10 cellular contexts compared by ENCODE assay signal in the genomic region with DNA sequence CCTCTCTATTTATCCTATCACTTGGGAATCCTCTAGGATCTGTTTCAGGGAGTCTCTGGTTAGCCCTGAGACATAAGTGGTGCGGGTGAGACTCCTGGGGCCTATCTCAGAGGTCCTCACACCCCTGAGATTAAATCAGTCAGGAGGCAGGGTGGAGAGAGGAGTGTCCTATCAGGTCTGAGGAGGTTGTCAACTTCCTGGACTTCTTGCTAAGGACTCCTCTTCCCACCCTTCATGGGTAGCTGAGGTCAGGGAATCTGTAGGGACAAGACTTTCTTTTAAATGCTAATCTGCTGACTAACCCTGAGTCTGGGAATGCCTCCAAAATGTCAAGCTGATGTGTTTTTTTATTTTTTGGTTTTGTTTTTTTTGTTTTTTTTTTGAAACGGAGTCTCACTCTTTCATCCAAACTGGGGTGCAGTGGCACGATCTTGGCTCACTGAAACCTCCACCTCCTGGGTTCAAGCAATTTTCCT. TPM values are rescaled to one million over a fixed set of nuclear protein-coding genes. Genes with fewer than 3 reads are reported as not detected.
DNase-seq lines count a peak whose midpoint lies in the region; ATAC-seq, FAIRE-seq and TF ChIP-seq lines count a peak whose summit lies in the region.
"Had no signal": no experiment of that assay in that cellular context is flagged by ENCODE, and none has a peak within 500 bp of the region (broad histone marks: within the 10 kb centered on the region; RNA-seq: fewer than 3 reads in every experiment).

No MANE protein-coding gene starts in this region.

- intact Hi-C loops in sciatic nerve (cut with DNase I), result no loop called here

- TF ChIP-seq POLR2A in GM12892 (IDR thresholded peaks at IDR 0.05; ENCODE audit: low read depth, low read length), result no peak

- FAIRE-seq in GM12892 (lab: Jason Lieb, UNC), result no peak
- FAIRE-seq: GM18507 had no signal

- peak; percentile 81 for ATAC-seq in sciatic nerve
- no peak for ATAC-seq in GM21367 (IDR thresholded peaks at IDR 0.05; ENCODE audit: unreplicated experiment)

- H3K27ac ChIP-seq in VCaP, result peak overlapping the region; percentile 62; the same call in 1 of the 2 replicates

- TF ChIP-seq CTCF in VCaP (conservative IDR thresholded peaks at IDR 0.05), result no peak

- peak; percentile 88 for DNase-seq in GM04504 (ENCODE audit: low read depth)
- DNase-seq in foreskin melanocyte, result peak; percentile 61
- no peak for DNase-seq in sciatic nerve (ENCODE audit: low spot score)
- no peak for DNase-seq in GM19238 (ENCODE audit: insufficient read length, low spot score)
- DNase-seq in GM12892 (ENCODE audit: insufficient read length), result no peak
- DNase-seq in activated CD8-positive, alpha-beta memory T cell treated with anti-CD3 and anti-CD28 coated beads, Interleukin-2, amount 50 U/mL, for 48 hours, result no peak

RNA-seq across cellular contexts. Expression of a gene that starts 6.6 kb away (rescaled TPM):
- 10.0 TPM for total RNA-seq in sciatic nerve
- 1.9 TPM for polyA plus RNA-seq in GM12892 (2012; ENCODE audit: missing spikeins)

RNA-seq across cellular contexts. Expression of a gene that starts 10.1 kb away (rescaled TPM):
- total RNA-seq in sciatic nerve, result 1.5 TPM
- not detected for polyA plus RNA-seq in GM12892 (2012; ENCODE audit: missing spikeins)

RNA-seq across cellular contexts. Expression of a gene that starts 19.3 kb away (rescaled TPM):
- 66.3 TPM for total RNA-seq in sciatic nerve
- 0.59 TPM for polyA plus RNA-seq in GM12892 (2012; ENCODE audit: missing spikeins)

RNA-seq across cellular contexts. Expression of a gene that starts 24.5 kb away (rescaled TPM):
- total RNA-seq in sciatic nerve, result not detected
- polyA plus RNA-seq in GM12892 (2012; ENCODE audit: missing spikeins), result not detected
- total RNA-seq: pulmonary artery endothelial cell had no signal

RNA-seq across cellular contexts. Expression of a gene that starts 30.3 kb away (rescaled TPM):
- total RNA-seq in sciatic nerve, result not detected
- 0.11 TPM for polyA plus RNA-seq in GM12892 (2012; ENCODE audit: missing spikeins)
- total RNA-seq: pulmonary artery endothelial cell had no signal

Comparison
In these comparisons a context has a peak if more than half of its experiments do, and no peak if none do; other contexts are left out.
1. DNase-seq: peak in GM04504 (single experiment) and foreskin melanocyte (single experiment); none in sciatic nerve (single experiment), GM19238 (single experiment), GM12892 (single experiment) and activated CD8-positive, alpha-beta memory T cell treated with anti-CD3 and anti-CD28 coated beads, Interleukin-2, amount 50 U/mL, for 48 hours (single experiment).